Comparison of ENCODE assay signal across 18 cellular contexts in the genomic region with DNA sequence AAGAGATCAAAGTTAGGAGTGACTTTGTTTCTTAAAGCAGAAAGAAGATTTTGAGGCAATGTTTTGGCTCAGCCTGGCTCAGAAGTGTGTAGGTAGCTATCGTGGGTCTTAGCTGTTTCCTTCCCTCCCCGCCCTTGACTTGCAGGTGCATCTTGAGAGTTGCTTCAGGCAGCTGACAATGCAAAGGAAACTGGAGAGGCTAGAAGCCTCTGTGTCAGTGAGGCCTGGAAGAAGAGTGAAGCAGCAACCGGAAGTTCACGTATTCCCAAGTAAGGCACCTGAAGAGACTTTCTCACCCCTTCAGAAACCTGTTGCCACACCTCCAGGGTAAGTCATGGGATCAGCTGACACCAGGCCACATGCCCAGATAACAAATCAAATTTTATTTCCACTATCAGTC. TPM values are rescaled to one million over a fixed set of nuclear protein-coding genes. Genes with fewer than 3 reads are reported as not detected.
DNase-seq lines count a peak whose midpoint lies in the region; ATAC-seq, FAIRE-seq and TF ChIP-seq lines count a peak whose summit lies in the region.
"Had no signal": no experiment of that assay in that cellular context is flagged by ENCODE, and none has a peak within 500 bp of the region (broad histone marks: within the 10 kb centered on the region; RNA-seq: fewer than 3 reads in every experiment).

No MANE protein-coding gene starts in this region.

- H3F3A ChIP-seq in MM.1S (ENCODE audit: insufficient read depth, low read length), result peaks cover 10% of the 10 kb centered on the region

- H4K20me1 ChIP-seq in MM.1S (ENCODE audit: insufficient read depth, low read length) (no peaks in the 10 kb centered on the region), endothelial cell of umbilical vein (replicated peaks; ENCODE audit: control insufficient read depth, extremely low read depth, insufficient read depth, low read length) (no peaks in the 10 kb centered on the region)

- WGBS in endodermal cell (ENCODE audit: insufficient coverage in 1 of 2, insufficient read length in 1 of 2), 2 experiments, result 72 to 92% methylated on average over 2 to 3 of the region's 4 CpGs

- H3K4me3 ChIP-seq in MM.1S (ENCODE audit: low read length), result no peak overlapping the region
- no peak overlapping the region for H3K4me3 ChIP-seq in endothelial cell of umbilical vein (replicated peaks in 1 of 3; ENCODE audit: insufficient read depth in 1 of 3, low read depth in 1 of 3, low read length in 3 of 3)
- no peak overlapping the region for H3K4me3 ChIP-seq in endodermal cell (ENCODE audit: low read length)
- H3K4me3 ChIP-seq: K562 had no signal

- no peaks in the 10 kb centered on the region for H3K27me3 ChIP-seq in CD4-positive, alpha-beta T cell (ENCODE audit: control insufficient read depth, insufficient read depth, low read length)
- no peaks in the 10 kb centered on the region for H3K27me3 ChIP-seq in MM.1S (replicated peaks; ENCODE audit: insufficient read depth, low read length)
- no peaks in the 10 kb centered on the region for H3K27me3 ChIP-seq in endothelial cell of umbilical vein (ENCODE audit: control insufficient read depth in 2 of 2, insufficient read depth in 2 of 2, low read length in 2 of 2)
- no peaks in the 10 kb centered on the region for H3K27me3 ChIP-seq in endodermal cell (ENCODE audit: control insufficient read depth, insufficient read depth, low read length, poor library complexity, severe bottlenecking)

- no peak overlapping the region for H3K4me3 Mint-ChIP-seq in activated CD8-positive, alpha-beta T cell treated with anti-CD3 and anti-CD28 coated beads for 36 hours
- no peak overlapping the region for H3K4me3 Mint-ChIP-seq in activated CD8-positive, alpha-beta T cell treated with anti-CD3 and anti-CD28 coated beads, Interleukin-2, amount 10 ng/mL, durations not matched to agents 7 days and 5 days
- H3K4me3 Mint-ChIP-seq in CD4-positive, alpha-beta T cell, result no peak overlapping the region
- no peak overlapping the region for H3K4me3 Mint-ChIP-seq in endodermal cell
- no peak overlapping the region for H3K4me3 Mint-ChIP-seq in activated CD4-positive, alpha-beta T cell treated with anti-CD3 and anti-CD28 coated beads, Interleukin-2, amount 10 ng/mL, durations not matched to agents 24 days and 14 days

- H3K9me1 ChIP-seq in endothelial cell of umbilical vein (replicated peaks; ENCODE audit: control insufficient read depth, extremely low read depth, insufficient read depth, low read length), result no peaks in the 10 kb centered on the region

- TF ChIP-seq CTCF in activated CD8-positive, alpha-beta T cell treated with anti-CD3 and anti-CD28 coated beads for 36 hours (IDR thresholded peaks at IDR 0.05), result no peak
- no peak for TF ChIP-seq CTCF in CD4-positive, alpha-beta T cell (IDR thresholded peaks at IDR 0.05)
- TF ChIP-seq CTCF in MM.1S (IDR thresholded peaks at IDR 0.05; ENCODE audit: low read length), result no peak
- TF ChIP-seq CTCF in endothelial cell of umbilical vein (IDR thresholded peaks at IDR 0.05; ENCODE audit: extremely low read depth in 1 of 2, insufficient read depth in 1 of 2, low read depth in 1 of 2, low read length in 2 of 2), result no peak
- no peak for TF ChIP-seq CTCF in endodermal cell (conservative IDR thresholded peaks at IDR 0.05)

- FAIRE-seq in endothelial cell of umbilical vein (lab: Jason Lieb, UNC), result peak; percentile 12
- FAIRE-seq: A204.1, G401.6, K562 had no signal

- peak overlapping the region; percentile 42; the same call in 1 of the 2 replicates for H3K4me2 ChIP-seq in MM.1S (ENCODE audit: low read depth, low read length)
- no peak overlapping the region for H3K4me2 ChIP-seq in endothelial cell of umbilical vein (ENCODE audit: insufficient read depth, low read length)

- H3K27me3 Mint-ChIP-seq in activated CD8-positive, alpha-beta T cell treated with anti-CD3 and anti-CD28 coated beads for 36 hours, result no peaks in the 10 kb centered on the region
- no peaks in the 10 kb centered on the region for H3K27me3 Mint-ChIP-seq in activated CD8-positive, alpha-beta T cell treated with anti-CD3 and anti-CD28 coated beads, Interleukin-2, amount 10 ng/mL, durations not matched to agents 7 days and 5 days (ENCODE audit: low read depth)
- H3K27me3 Mint-ChIP-seq in CD4-positive, alpha-beta T cell, result no peaks in the 10 kb centered on the region
- no peaks in the 10 kb centered on the region for H3K27me3 Mint-ChIP-seq in endodermal cell (ENCODE audit: insufficient read depth)
- H3K27me3 Mint-ChIP-seq in activated CD4-positive, alpha-beta T cell treated with anti-CD3 and anti-CD28 coated beads, Interleukin-2, amount 10 ng/mL, durations not matched to agents 24 days and 14 days, result no peaks in the 10 kb centered on the region

- intact Hi-C loops in activated CD8-positive, alpha-beta T cell treated with anti-CD3 and anti-CD28 coated beads for 36 hours (cut with micrococcal nuclease), result no loop called here
- intact Hi-C loops in CD4-positive, alpha-beta T cell (cut with DNase I, micrococcal nuclease), result no loop called here
- intact Hi-C loops in endothelial cell of umbilical vein (cut with micrococcal nuclease), result no loop called here
- intact Hi-C loops in activated CD4-positive, alpha-beta T cell treated with anti-CD3 and anti-CD28 coated beads, Interleukin-2, amount 10 ng/mL, durations not matched to agents 24 days and 14 days (cut with micrococcal nuclease), result no loop called here

- TF ChIP-seq POLR2A in endothelial cell of umbilical vein (IDR thresholded peaks at IDR 0.05; ENCODE audit: low read depth, low read length), result no peak

- BruUV-seq in endothelial cell of umbilical vein (replicated peaks; lab: Mats Ljungman, UMichigan), result no TSS peak

- H3K9ac ChIP-seq in MM.1S (ENCODE audit: low read length), result peak overlapping the region; percentile 24; the same call in 1 of the 2 replicates
- H3K9ac ChIP-seq in endothelial cell of umbilical vein (replicated peaks; ENCODE audit: extremely low read depth, insufficient read depth, low read length), result no peak overlapping the region
- no peak overlapping the region for H3K9ac ChIP-seq in endodermal cell (ENCODE audit: extremely low read depth, low read length, poor library complexity, severe bottlenecking)

- H3K79me2 ChIP-seq in MM.1S (ENCODE audit: low read length), result no peaks in the 10 kb centered on the region
- no peaks in the 10 kb centered on the region for H3K79me2 ChIP-seq in endothelial cell of umbilical vein (ENCODE audit: control insufficient read depth, insufficient read depth, low read length)

- peaks cover 9% of the 10 kb centered on the region for H3K4me1 Mint-ChIP-seq in activated CD8-positive, alpha-beta T cell treated with anti-CD3 and anti-CD28 coated beads for 36 hours (ENCODE audit: low read depth)
- peaks cover 2% of the 10 kb centered on the region for H3K4me1 Mint-ChIP-seq in activated CD8-positive, alpha-beta T cell treated with anti-CD3 and anti-CD28 coated beads, Interleukin-2, amount 10 ng/mL, durations not matched to agents 7 days and 5 days (ENCODE audit: low read depth)
- H3K4me1 Mint-ChIP-seq in CD4-positive, alpha-beta T cell (ENCODE audit: low read depth), result peaks cover 14% of the 10 kb centered on the region
- H3K4me1 Mint-ChIP-seq in endodermal cell, result peaks cover 3% of the 10 kb centered on the region
- H3K4me1 Mint-ChIP-seq in activated CD4-positive, alpha-beta T cell treated with anti-CD3 and anti-CD28 coated beads, Interleukin-2, amount 10 ng/mL, durations not matched to agents 24 days and 14 days, result no peaks in the 10 kb centered on the region

- peak overlapping the region; percentile 25 for H3K27ac Mint-ChIP-seq in activated CD8-positive, alpha-beta T cell treated with anti-CD3 and anti-CD28 coated beads for 36 hours
- no peak overlapping the region for H3K27ac Mint-ChIP-seq in activated CD8-positive, alpha-beta T cell treated with anti-CD3 and anti-CD28 coated beads, Interleukin-2, amount 10 ng/mL, durations not matched to agents 7 days and 5 days
- H3K27ac Mint-ChIP-seq in CD4-positive, alpha-beta T cell, result peak overlapping the region; percentile 89
- H3K27ac Mint-ChIP-seq in endodermal cell, result no peak overlapping the region
- no peak overlapping the region for H3K27ac Mint-ChIP-seq in activated CD4-positive, alpha-beta T cell treated with anti-CD3 and anti-CD28 coated beads, Interleukin-2, amount 10 ng/mL, durations not matched to agents 24 days and 14 days

- peak overlapping the region; percentile 4; the same call in 1 of the 2 replicates for H2AFZ ChIP-seq in MM.1S (ENCODE audit: low read length)
- H2AFZ ChIP-seq in endothelial cell of umbilical vein (ENCODE audit: low read depth, low read length), result no peak overlapping the region

- H3K36me3 ChIP-seq in MM.1S (replicated peaks; ENCODE audit: insufficient read depth, low read length) (no peaks in the 10 kb centered on the region), endothelial cell of umbilical vein (ENCODE audit: control insufficient read depth in 2 of 2, extremely low read depth in 1 of 2, insufficient read depth in 2 of 2, low read length in 2 of 2) (no peaks in the 10 kb centered on the region), endodermal cell (ENCODE audit: control insufficient read depth, insufficient read depth, low read length) (no peaks in the 10 kb centered on the region)

- POLR2A ChIA-PET in activated CD8-positive, alpha-beta T cell treated with anti-CD3 and anti-CD28 coated beads for 36 hours (lab: Charles Lee), result no interaction called here
- POLR2A ChIA-PET in activated CD8-positive, alpha-beta T cell treated with anti-CD3 and anti-CD28 coated beads, Interleukin-2, amount 10 ng/mL, durations not matched to agents 7 days and 5 days (lab: Charles Lee), result no interaction called here
- POLR2A ChIA-PET in CD4-positive, alpha-beta T cell (lab: Charles Lee), result interaction anchor here (0.7 to 1.3 kb wide), 2 partner anchors 10 to 14 kb away, joined by 4 read pairs; a partner anchor contains a TSS
- POLR2A ChIA-PET in endothelial cell of umbilical vein (lab: Charles Lee), result no interaction called here

- CTCF ChIA-PET in activated CD8-positive, alpha-beta T cell treated with anti-CD3 and anti-CD28 coated beads for 36 hours (lab: Charles Lee), result no interaction called here
- CTCF ChIA-PET in activated CD8-positive, alpha-beta T cell treated with anti-CD3 and anti-CD28 coated beads, Interleukin-2, amount 10 ng/mL, durations not matched to agents 7 days and 5 days (lab: Charles Lee), result no interaction called here
- CTCF ChIA-PET in CD4-positive, alpha-beta T cell (lab: Charles Lee), result no interaction called here
- CTCF ChIA-PET in endothelial cell of umbilical vein (lab: Charles Lee), result interaction anchor here (1.2 kb wide), 1 partner anchor 17 kb away, joined by 3 read pairs; no protein-coding TSS in a partner anchor

- H3K36me3 Mint-ChIP-seq in activated CD8-positive, alpha-beta T cell treated with anti-CD3 and anti-CD28 coated beads for 36 hours (ENCODE audit: low read depth), result no peaks in the 10 kb centered on the region
- no peaks in the 10 kb centered on the region for H3K36me3 Mint-ChIP-seq in activated CD8-positive, alpha-beta T cell treated with anti-CD3 and anti-CD28 coated beads, Interleukin-2, amount 10 ng/mL, durations not matched to agents 7 days and 5 days (ENCODE audit: low read depth)
- no peaks in the 10 kb centered on the region for H3K36me3 Mint-ChIP-seq in CD4-positive, alpha-beta T cell (ENCODE audit: low read depth)
- H3K36me3 Mint-ChIP-seq in endodermal cell (ENCODE audit: low read depth), result no peaks in the 10 kb centered on the region
- H3K36me3 Mint-ChIP-seq in activated CD4-positive, alpha-beta T cell treated with anti-CD3 and anti-CD28 coated beads, Interleukin-2, amount 10 ng/mL, durations not matched to agents 24 days and 14 days (ENCODE audit: low read depth), result no peaks in the 10 kb centered on the region

- no peaks in the 10 kb centered on the region for H3K9me2 ChIP-seq in MM.1S (replicated peaks; ENCODE audit: insufficient read depth, low read length)

- peak; percentile 2 for DNase-seq in activated CD8-positive, alpha-beta T cell treated with anti-CD3 and anti-CD28 coated beads for 36 hours
- DNase-seq in activated CD8-positive, alpha-beta T cell treated with anti-CD3 and anti-CD28 coated beads, Interleukin-2, amount 10 ng/mL, durations not matched to agents 7 days and 5 days, result no peak
- no peak for DNase-seq in CD4-positive, alpha-beta T cell
- peak; percentile 83 for DNase-seq in MM.1S
- DNase-seq in endothelial cell of umbilical vein (ENCODE audit: low read depth, low spot score), result no peak
- no peak for DNase-seq in endodermal cell
- DNase-seq in activated CD4-positive, alpha-beta T cell treated with anti-CD3 and anti-CD28 coated beads, Interleukin-2, amount 10 ng/mL, durations not matched to agents 24 days and 14 days, result no peak
- DNase-seq: Calu3, NCI-H1092, NCI-H2107, NCI-H69, PC-3 had no signal

- no peak overlapping the region for H3K27ac ChIP-seq in CD4-positive, alpha-beta T cell (ENCODE audit: low read depth, low read length)
- peak overlapping the region; percentile 68; the same call in 1 of the 2 replicates for H3K27ac ChIP-seq in MM.1S (ENCODE audit: low read length)
- H3K27ac ChIP-seq in endothelial cell of umbilical vein (ENCODE audit: insufficient read depth, low read depth, low read length), result no peak overlapping the region
- no peak overlapping the region for H3K27ac ChIP-seq in endodermal cell (ENCODE audit: low read depth, low read length)
- H3K27ac ChIP-seq: C4-2B had no signal

- dilution Hi-C loops in endothelial cell of umbilical vein (cut with MboI; ENCODE audit: extremely low pct_ligation_motif_present, low sequenced_read_pairs), result no loop called here

- no peaks in the 10 kb centered on the region for H3K9me3 ChIP-seq in CD4-positive, alpha-beta T cell (ENCODE audit: control insufficient read depth, low read length)
- H3K9me3 ChIP-seq in MM.1S (replicated peaks; ENCODE audit: insufficient read depth, low read length), result no peaks in the 10 kb centered on the region
- H3K9me3 ChIP-seq in endothelial cell of umbilical vein (replicated peaks; ENCODE audit: control insufficient read depth, insufficient read depth, low read length), result no peaks in the 10 kb centered on the region
- no peaks in the 10 kb centered on the region for H3K9me3 ChIP-seq in endodermal cell (ENCODE audit: control insufficient read depth, low read length)

- H3K4me1 ChIP-seq in MM.1S (ENCODE audit: low read length), result peaks cover 13% of the 10 kb centered on the region
- H3K4me1 ChIP-seq in endothelial cell of umbilical vein (ENCODE audit: control insufficient read depth, extremely low read depth, insufficient read depth, low read length), result no peaks in the 10 kb centered on the region
- H3K4me1 ChIP-seq in endodermal cell (ENCODE audit: control insufficient read depth, insufficient read depth, low read length), result no peaks in the 10 kb centered on the region

- ATAC-seq in activated CD8-positive, alpha-beta T cell treated with anti-CD3 and anti-CD28 coated beads for 36 hours, result no peak
- ATAC-seq in activated CD8-positive, alpha-beta T cell treated with anti-CD3 and anti-CD28 coated beads, Interleukin-2, amount 10 ng/mL, durations not matched to agents 7 days and 5 days, result no peak
- peak; percentile 48 for ATAC-seq in CD4-positive, alpha-beta T cell (ENCODE audit: poor library complexity)
- no peak for ATAC-seq in GM18867 (IDR thresholded peaks at IDR 0.05; ENCODE audit: unreplicated experiment)
- ATAC-seq: K562, PC-3 had no signal

- no peaks in the 10 kb centered on the region for H3K9me3 Mint-ChIP-seq in activated CD8-positive, alpha-beta T cell treated with anti-CD3 and anti-CD28 coated beads for 36 hours
- no peaks in the 10 kb centered on the region for H3K9me3 Mint-ChIP-seq in activated CD8-positive, alpha-beta T cell treated with anti-CD3 and anti-CD28 coated beads, Interleukin-2, amount 10 ng/mL, durations not matched to agents 7 days and 5 days (ENCODE audit: insufficient read depth)
- H3K9me3 Mint-ChIP-seq in CD4-positive, alpha-beta T cell, result no peaks in the 10 kb centered on the region
- peaks cover 23% of the 10 kb centered on the region for H3K9me3 Mint-ChIP-seq in endodermal cell
- H3K9me3 Mint-ChIP-seq in activated CD4-positive, alpha-beta T cell treated with anti-CD3 and anti-CD28 coated beads, Interleukin-2, amount 10 ng/mL, durations not matched to agents 24 days and 14 days, result no peaks in the 10 kb centered on the region

RNA-seq across cellular contexts. Expression of a gene that starts 10.6 kb away (rescaled TPM):
- total RNA-seq in activated CD8-positive, alpha-beta T cell treated with anti-CD3 and anti-CD28 coated beads for 36 hours, result under 1 TPM; 0.43 to 0.49 TPM
- total RNA-seq in activated CD8-positive, alpha-beta T cell treated with anti-CD3 and anti-CD28 coated beads, Interleukin-2, amount 10 ng/mL, durations not matched to agents 7 days and 5 days, result not detected
- total RNA-seq in CD4-positive, alpha-beta T cell, result 1 to 10 TPM; 1.9 to 2.5 TPM
- total RNA-seq in endothelial cell of umbilical vein (0.88 and 1.5 TPM in 2 replicates), endodermal cell (under 1 TPM; 0.84 to 0.99 TPM)
- 0.33 and 0.37 TPM in 2 replicates for polyA plus RNA-seq in endothelial cell of umbilical vein
- polyA plus RNA-seq in endothelial cell of umbilical vein (2011; cell fraction: cytosol; rRNA removed), result 0.19 and 0.23 TPM in 2 replicates
- 1.6 and 1.8 TPM in 2 replicates for polyA plus RNA-seq in endothelial cell of umbilical vein (2011; cell fraction: nucleus; rRNA removed)
- 0.76 and 1.6 TPM in 2 replicates for polyA plus RNA-seq in endothelial cell of umbilical vein (2012)
- polyA minus RNA-seq in endothelial cell of umbilical vein, result 0.95 and 1.2 TPM in 2 replicates
- not detected for polyA minus RNA-seq in endothelial cell of umbilical vein (2011; cell fraction: cytosol; rRNA and poly(A)+ RNA removed)
- 1.4 and 2.4 TPM in 2 replicates for polyA minus RNA-seq in endothelial cell of umbilical vein (2011; cell fraction: nucleus; rRNA and poly(A)+ RNA removed)
- polyA plus RNA-seq in endodermal cell (2013, experiment 1 of 2), result 0.71 TPM
- polyA plus RNA-seq in endodermal cell (2013, experiment 2 of 2), result 0.87 TPM
- total RNA-seq in activated CD4-positive, alpha-beta T cell treated with anti-CD3 and anti-CD28 coated beads, Interleukin-2, amount 10 ng/mL, durations not matched to agents 24 days and 14 days, result 0.12 and 0.23 TPM in 2 replicates
- total RNA-seq: K562 had no signal

RNA-seq across cellular contexts. Expression of a gene that starts 30.2 kb away (rescaled TPM):
- not detected for total RNA-seq in activated CD8-positive, alpha-beta T cell treated with anti-CD3 and anti-CD28 coated beads for 36 hours
- total RNA-seq in activated CD8-positive, alpha-beta T cell treated with anti-CD3 and anti-CD28 coated beads, Interleukin-2, amount 10 ng/mL, durations not matched to agents 7 days and 5 days, result not detected
- total RNA-seq in CD4-positive, alpha-beta T cell, result not detected
- total RNA-seq in endothelial cell of umbilical vein, result not detected in 2 replicates
- polyA plus RNA-seq in endothelial cell of umbilical vein, result not detected in 2 replicates
- polyA plus RNA-seq in endothelial cell of umbilical vein (2011; cell fraction: cytosol; rRNA removed), result not detected in 2 replicates
- polyA plus RNA-seq in endothelial cell of umbilical vein (2011; cell fraction: nucleus; rRNA removed), result not detected in 2 replicates
- 0.15 and 0.18 TPM in 2 replicates for polyA plus RNA-seq in endothelial cell of umbilical vein (2012)
- not detected in 2 replicates for polyA minus RNA-seq in endothelial cell of umbilical vein
- not detected for polyA minus RNA-seq in endothelial cell of umbilical vein (2011; cell fraction: cytosol; rRNA and poly(A)+ RNA removed)
- not detected in 2 replicates for polyA minus RNA-seq in endothelial cell of umbilical vein (2011; cell fraction: nucleus; rRNA and poly(A)+ RNA removed)
- total RNA-seq in endodermal cell, result not detected
- not detected for polyA plus RNA-seq in endodermal cell (2013, experiment 1 of 2)
- not detected for polyA plus RNA-seq in endodermal cell (2013, experiment 2 of 2)
- total RNA-seq in activated CD4-positive, alpha-beta T cell treated with anti-CD3 and anti-CD28 coated beads, Interleukin-2, amount 10 ng/mL, durations not matched to agents 24 days and 14 days, result not detected in 2 replicates
- total RNA-seq: Calu3, H4, K562, PC-3 had no signal
- polyA plus RNA-seq: K562 had no signal

Comparison
In these comparisons a context has a peak if more than half of its experiments do, and no peak if none do; other contexts are left out.
1. DNase-seq: peak in activated CD8-positive, alpha-beta T cell treated with anti-CD3 and anti-CD28 coated beads for 36 hours (single experiment) and MM.1S (single experiment); none in activated CD8-positive, alpha-beta T cell treated with anti-CD3 and anti-CD28 coated beads, Interleukin-2, amount 10 ng/mL, durations not matched to agents 7 days and 5 days (single experiment), CD4-positive, alpha-beta T cell (0 of 10), endothelial cell of umbilical vein (single experiment), endodermal cell (single experiment) and activated CD4-positive, alpha-beta T cell treated with anti-CD3 and anti-CD28 coated beads, Interleukin-2, amount 10 ng/mL, durations not matched to agents 24 days and 14 days (single experiment).
2. H3K27ac Mint-ChIP-seq: peak in activated CD8-positive, alpha-beta T cell treated with anti-CD3 and anti-CD28 coated beads for 36 hours (single experiment) and CD4-positive, alpha-beta T cell (single experiment); none in activated CD8-positive, alpha-beta T cell treated with anti-CD3 and anti-CD28 coated beads, Interleukin-2, amount 10 ng/mL, durations not matched to agents 7 days and 5 days (single experiment), endodermal cell (single experiment) and activated CD4-positive, alpha-beta T cell treated with anti-CD3 and anti-CD28 coated beads, Interleukin-2, amount 10 ng/mL, durations not matched to agents 24 days and 14 days (single experiment).